ENCODE assay signal across 24 cellular contexts in genomic region chr6:167677422-167677789, GRCh38.
DNase-seq lines count a peak whose midpoint lies in the region; ATAC-seq and TF ChIP-seq lines count a peak whose summit lies in the region.
"Had no signal": no experiment of that assay in that cellular context is flagged by ENCODE, and none has a peak within 500 bp of the region (broad histone marks: within the 10 kb centered on the region; RNA-seq: fewer than 3 reads in every experiment).

No MANE protein-coding gene starts in this region.

- TF ChIP-seq POLR2A in transverse colon (IDR thresholded peaks at IDR 0.05), result no peak
- no peak for TF ChIP-seq POLR2A in lower leg skin (IDR thresholded peaks at IDR 0.05)

- no peak for TF ChIP-seq CTCF in left ventricle myocardium inferior (IDR thresholded peaks at IDR 0.05; ENCODE audit: borderline replicate concordance)
- no peak for TF ChIP-seq CTCF in transverse colon (IDR thresholded peaks at IDR 0.05)
- no peak for TF ChIP-seq CTCF in lower leg skin (IDR thresholded peaks at IDR 0.05)

- no peak overlapping the region for H3K9ac ChIP-seq in mucosa of rectum (ENCODE audit: low read depth in 1 of 2, low read length in 2 of 2)
- H3K9ac ChIP-seq: parathyroid adenoma had no signal

- 75% methylated on average over 9 of the region's 9 CpGs for WGBS in right cardiac atrium
- WGBS in transverse colon (ENCODE audit: low coverage in 1 of 2), 2 donors, result 86 to 89% methylated on average over 9 of the region's 9 CpGs
- 74 to 77% methylated on average over 9 of the region's 9 CpGs for WGBS in lower leg skin, 2 donors

- H3K36me3 ChIP-seq in left ventricle myocardium inferior (no peaks in the 10 kb centered on the region), mucosa of rectum (ENCODE audit: control insufficient read depth in 2 of 2, insufficient read depth in 2 of 2, low read length in 2 of 2) (no peaks in the 10 kb centered on the region), transverse colon (no peaks in the 10 kb centered on the region)
- H3K36me3 ChIP-seq: MG63, tibial nerve had no signal

- intact Hi-C loops in Right ventricle myocardium inferior (cut with DNase I) (no loop called here), right cardiac atrium (cut with DNase I) (no loop called here), left ventricle myocardium inferior (cut with micrococcal nuclease) (no loop called here), transverse colon (cut with DNase I; ENCODE audit: low total_unique reads) (no loop called here), lower leg skin (cut with DNase I; ENCODE audit: low total_unique reads) (no loop called here)

- in situ Hi-C loops in transverse colon (cut with MboI; ENCODE audit: low pct_ligation_motif_present in 1 of 4, low pct_unique_long_range_greater_than_20kb in 1 of 4, low sequenced_read_pairs in 3 of 4), result no loop called here

- no peaks in the 10 kb centered on the region for H3K9me3 ChIP-seq in right cardiac atrium (ENCODE audit: control insufficient read depth, low read length)
- no peaks in the 10 kb centered on the region for H3K9me3 ChIP-seq in left ventricle myocardium inferior (replicated peaks)
- no peaks in the 10 kb centered on the region for H3K9me3 ChIP-seq in mucosa of rectum (ENCODE audit: control insufficient read depth in 2 of 2, low read length in 2 of 2)
- no peaks in the 10 kb centered on the region for H3K9me3 ChIP-seq in transverse colon
- H3K9me3 ChIP-seq: MG63, tibial nerve had no signal

- DNase-seq in Right ventricle myocardium inferior (ENCODE audit: missing footprints) (no peak), right cardiac atrium (no peak), left ventricle myocardium inferior (no peak), transverse colon (no peak), caudate nucleus (lab: John Stamatoyannopoulos, UW) (no peak), lower leg skin (ENCODE audit: low spot score in 2 of 2) (no peak)
- DNase-seq: activated CD4-positive, alpha-beta memory T cell treated with anti-CD3 and anti-CD28 coated beads for 36 hours; effector CD4-positive, alpha-beta T cell; erythroblast; GOT3; naive thymus-derived CD4-positive, alpha-beta T cell; NCI-H2081 treated with DMSO at 0.1 percent for 48 hours; PC-9; SIG-M5; stimulated activated naive CD8-positive, alpha-beta T cell treated with anti-CD3 and anti-CD28 coated beads, Interleukin-15, amount 100 ng/mL, for 72 hours; T-cell had no signal

- H3K27ac ChIP-seq in right cardiac atrium (ENCODE audit: low read length), result no peak overlapping the region
- peak overlapping the region; percentile 72 for H3K27ac ChIP-seq in left ventricle myocardium inferior (replicated peaks)
- peak overlapping the region; percentile 82 to 85 for H3K27ac ChIP-seq in mucosa of rectum (ENCODE audit: low read depth in 2 of 2, low read length in 2 of 2)
- H3K27ac ChIP-seq in transverse colon, result peak overlapping the region; percentile 37 to 83 (median 80)
- H3K27ac ChIP-seq in caudate nucleus (ENCODE audit: low read depth, low read length), result no peak overlapping the region
- H3K27ac ChIP-seq: parathyroid adenoma, PC-9 had no signal

- TF ChIP-seq EP300 in transverse colon (IDR thresholded peaks at IDR 0.05; ENCODE audit: low read depth), result no peak

- peak; percentile 2 for ATAC-seq in Right ventricle myocardium inferior
- no peak for ATAC-seq in right cardiac atrium
- ATAC-seq in GM19467 (IDR thresholded peaks at IDR 0.05; ENCODE audit: unreplicated experiment), result no peak
- ATAC-seq: activated CD4-positive, CD25-positive, alpha-beta regulatory T cell treated with anti-CD3 and anti-CD28 coated beads, Interleukin-2, amount 50 U/mL, for 24 hours; activated naive CD4-positive, alpha-beta T cell treated with anti-CD3 and anti-CD28 coated beads, Interleukin-2, amount 50 U/mL, for 72 hours; K562; naive thymus-derived CD4-positive, alpha-beta T cell; stimulated activated naive CD8-positive, alpha-beta T cell treated with anti-CD3 and anti-CD28 coated beads, Interleukin-15, amount 100 ng/mL, for 72 hours; T-cell had no signal

- H3K27me3 ChIP-seq in right cardiac atrium (ENCODE audit: control insufficient read depth, insufficient read depth) (no peaks in the 10 kb centered on the region), left ventricle myocardium inferior (ENCODE audit: low read depth) (no peaks in the 10 kb centered on the region), mucosa of rectum (ENCODE audit: control insufficient read depth in 2 of 2, insufficient read depth in 2 of 2, low read length in 2 of 2) (peaks cover 0 to 3% of the 10 kb centered on the region in 2 donors), transverse colon (peaks cover 18% of the 10 kb centered on the region)
- H3K27me3 ChIP-seq: MG63 had no signal

- H3K4me3 ChIP-seq in right cardiac atrium (ENCODE audit: low read length) (no peak overlapping the region), left ventricle myocardium inferior (peak overlapping the region; percentile 28), mucosa of rectum (ENCODE audit: low read length in 2 of 2) (peak overlapping the region in 1 of 2 donors; percentile 53), transverse colon (no peak overlapping the region), lower leg skin (ENCODE audit: low read depth, poor library complexity, severe bottlenecking) (no peak overlapping the region)
- H3K4me3 ChIP-seq: K562, MG63, PC-9 had no signal

- H3K4me1 ChIP-seq in right cardiac atrium (ENCODE audit: control insufficient read depth, insufficient read depth, low read length) (peaks cover 19% of the 10 kb centered on the region), left ventricle myocardium inferior (peaks cover 72% of the 10 kb centered on the region), mucosa of rectum (ENCODE audit: control insufficient read depth in 2 of 2, insufficient read depth in 2 of 2, low read length in 2 of 2) (peaks cover 24 to 38% of the 10 kb centered on the region in 2 donors), transverse colon (peaks cover 7 to 39% (median 28%) of the 10 kb centered on the region in 4 donors)

Comparison
In these comparisons a context has a peak if more than half of its experiments do, and no peak if none do; other contexts are left out.
1. H3K27ac ChIP-seq: peak in left ventricle myocardium inferior (single experiment), mucosa of rectum (2 of 2) and transverse colon (4 of 4); none in right cardiac atrium (single experiment) and caudate nucleus (single experiment).